Comparison of ENCODE assay signal across 12 cellular contexts in the genomic region with DNA sequence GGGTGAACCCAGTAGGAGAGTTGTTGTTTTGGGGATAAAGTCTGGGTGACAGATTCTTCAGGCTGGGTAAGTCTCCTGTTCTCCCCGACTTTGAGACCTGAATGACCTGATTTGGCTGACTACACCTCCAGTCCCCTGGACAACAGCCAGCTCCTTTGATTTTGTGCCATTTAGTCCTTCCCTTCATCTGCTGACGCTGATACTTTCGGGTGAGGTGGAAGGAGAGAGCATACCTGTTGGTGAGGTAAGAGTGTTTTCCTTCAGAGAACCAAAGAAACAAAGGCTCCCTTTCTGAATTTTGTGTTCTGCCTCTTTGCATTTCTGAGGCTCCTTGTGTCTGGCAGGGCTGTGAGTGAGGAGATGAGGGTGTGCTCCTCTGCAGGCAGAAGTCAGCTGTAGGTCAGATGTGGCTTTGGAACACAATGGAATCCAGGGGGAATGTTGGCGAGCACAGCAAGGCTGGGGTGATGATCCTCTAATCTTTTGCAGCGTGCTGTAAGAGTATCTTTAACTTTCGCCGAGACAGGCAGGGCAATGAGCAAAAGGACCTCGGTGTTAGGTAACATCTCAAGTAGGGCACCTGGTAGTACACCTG. TPM values are rescaled to one million over a fixed set of nuclear protein-coding genes. Genes with fewer than 3 reads are reported as not detected.
DNase-seq lines count a peak whose midpoint lies in the region; ATAC-seq and TF ChIP-seq lines count a peak whose summit lies in the region.
"Had no signal": no experiment of that assay in that cellular context is flagged by ENCODE, and none has a peak within 500 bp of the region (broad histone marks: within the 10 kb centered on the region; RNA-seq: fewer than 3 reads in every experiment).

No MANE protein-coding gene starts in this region.

- ATAC-seq in activated T-cell treated with anti-CD3 and anti-CD28 coated beads, Interleukin-2, amount 50 U/mL, for 72 hours (replicated peaks in 1 of 2): no peak
- no peak for ATAC-seq in HG02759 (IDR thresholded peaks at IDR 0.05; ENCODE audit: unreplicated experiment)
- no peak for ATAC-seq in HG03196 (IDR thresholded peaks at IDR 0.05; ENCODE audit: unreplicated experiment)

- H3K9ac ChIP-seq in SK-N-SH: no peak overlapping the region

- no peak for DNase-seq in activated T-cell treated with anti-CD3 and anti-CD28 coated beads, Interleukin-2, amount 50 U/mL, for 72 hours
- DNase-seq in activated T-cell treated with anti-CD3 and anti-CD28 coated beads, Interleukin-2, amount 50 U/mL, for 48 hours: no peak
- peak; percentile 56 for DNase-seq in epithelial cell of esophagus (ENCODE audit: low read depth)
- peak; percentile 21 for DNase-seq in mucosa of gallbladder (ENCODE audit: low spot score)
- DNase-seq in SK-N-SH: no peak
- no peak for DNase-seq in activated effector memory CD4-positive, alpha-beta T cell treated with anti-CD3 and anti-CD28 coated beads, Interleukin-2, amount 50 U/mL, for 16 hours
- DNase-seq: Caco-2, GDM1, NCI-H1092 treated with DMSO at 0.1 percent for 48 hours, SIG-M5 had no signal

- no peak overlapping the region for H3K4me2 ChIP-seq in SK-N-SH

- H3K36me3 ChIP-seq in SK-N-SH (replicated peaks in 1 of 2; ENCODE audit: control insufficient read depth in 1 of 2, insufficient read depth in 2 of 2, low read length in 1 of 2): no peaks in the 10 kb centered on the region

- POLR2A ChIA-PET in SK-N-SH (lab: Yijun Ruan, JAX): no interaction called here

- no peaks in the 10 kb centered on the region for H3K9me3 ChIP-seq in SK-N-SH
- H3K9me3 ChIP-seq: Caco-2 had no signal

- peaks cover 0 to 2% of the 10 kb centered on the region in 2 donors for H3K9me3 Mint-ChIP-seq in activated T-cell treated with anti-CD3 and anti-CD28 coated beads, Interleukin-2, amount 50 U/mL, for 72 hours

- peaks cover 10 to 47% of the 10 kb centered on the region in 2 donors for H3K36me3 Mint-ChIP-seq in activated T-cell treated with anti-CD3 and anti-CD28 coated beads, Interleukin-2, amount 50 U/mL, for 72 hours (ENCODE audit: insufficient read depth in 2 of 2)

- no peak overlapping the region for H2AFZ ChIP-seq in SK-N-SH (ENCODE audit: low read depth)

- TF ChIP-seq EP300 in SK-N-SH (IDR thresholded peaks at IDR 0.05; ENCODE audit: borderline replicate concordance in 1 of 2, low read depth in 1 of 2, low read length in 1 of 2): no peak

- CTCF ChIA-PET in SK-N-SH (lab: Yijun Ruan, JAX): no interaction called here

- H3K9me2 ChIP-seq in SK-N-SH: no peaks in the 10 kb centered on the region

- peak overlapping the region; percentile 23 for H3K27ac Mint-ChIP-seq in activated T-cell treated with anti-CD3 and anti-CD28 coated beads, Interleukin-2, amount 50 U/mL, for 72 hours

- H3F3A ChIP-seq in SK-N-SH (replicated peaks; ENCODE audit: insufficient read depth): peaks cover 8% of the 10 kb centered on the region

- WGBS in SK-N-SH (ENCODE audit: low lambda C conversion rate): 96% methylated on average over 6 of the region's 8 CpGs

- H3K4me3 Mint-ChIP-seq in activated T-cell treated with anti-CD3 and anti-CD28 coated beads, Interleukin-2, amount 50 U/mL, for 72 hours: peak overlapping the region; percentile 29 to 32

- peaks cover 98% of the 10 kb centered on the region for H3K79me2 ChIP-seq in SK-N-SH (ENCODE audit: insufficient read depth)

- peaks cover 62% of the 10 kb centered on the region for H4K20me1 ChIP-seq in SK-N-SH (ENCODE audit: insufficient read depth)

- no peak for TF ChIP-seq CTCF in epithelial cell of esophagus (IDR thresholded peaks at IDR 0.05; ENCODE audit: insufficient read depth, low read depth, low read length, missing control alignments)
- no peak for TF ChIP-seq CTCF in SK-N-SH (IDR thresholded peaks at IDR 0.05)

- H3K4me1 Mint-ChIP-seq in activated T-cell treated with anti-CD3 and anti-CD28 coated beads, Interleukin-2, amount 50 U/mL, for 72 hours (ENCODE audit: low read depth): peaks cover 78% of the 10 kb centered on the region

- H3K27me3 ChIP-seq in SK-N-SH (ENCODE audit: insufficient read depth): no peaks in the 10 kb centered on the region

- H3K4me3 ChIP-seq in epithelial cell of esophagus (ENCODE audit: low read length) (no peak overlapping the region), SK-N-SH (ENCODE audit: low read depth in 2 of 2, low read length in 1 of 2) (no peak overlapping the region)

- H3K4me1 ChIP-seq in SK-N-SH (ENCODE audit: control insufficient read depth in 1 of 2, insufficient read depth in 2 of 2, low read depth in 1 of 2, low read length in 1 of 2): peaks cover 7 to 17% of the 10 kb centered on the region in 2 experiments; a peak in 3 of 4 replicates
- H3K4me1 ChIP-seq: Caco-2 had no signal

- H3K27ac ChIP-seq in SK-N-SH (ENCODE audit: low read depth in 2 of 2, low read length in 1 of 2): no peak overlapping the region

- H3K27me3 Mint-ChIP-seq in activated T-cell treated with anti-CD3 and anti-CD28 coated beads, Interleukin-2, amount 50 U/mL, for 72 hours (ENCODE audit: low read depth): no peaks in the 10 kb centered on the region

- TF ChIP-seq RAD21 in SK-N-SH (IDR thresholded peaks at IDR 0.05; ENCODE audit: low read length): no peak

TF ChIP-seq in SK-N-SH, 30 proteins besides CTCF, POLR2A, EP300 and RAD21:
- TF ChIP-seq TCF12 (IDR thresholded peaks at IDR 0.05) (no peak), MEF2A (IDR thresholded peaks at IDR 0.05; ENCODE audit: borderline replicate concordance, low read depth) (no peak), NRF1 (IDR thresholded peaks at IDR 0.05; ENCODE audit: low read depth, low read length) (no peak), TEAD4 (IDR thresholded peaks at IDR 0.05; ENCODE audit: borderline replicate concordance, insufficient read depth) (no peak), POLR2AphosphoS5 (IDR thresholded peaks at IDR 0.05; ENCODE audit: low read depth, low read length) (no peak), FOXM1 (IDR thresholded peaks at IDR 0.05; ENCODE audit: low read depth) (no peak)
- TF ChIP-seq, protein P1, sequence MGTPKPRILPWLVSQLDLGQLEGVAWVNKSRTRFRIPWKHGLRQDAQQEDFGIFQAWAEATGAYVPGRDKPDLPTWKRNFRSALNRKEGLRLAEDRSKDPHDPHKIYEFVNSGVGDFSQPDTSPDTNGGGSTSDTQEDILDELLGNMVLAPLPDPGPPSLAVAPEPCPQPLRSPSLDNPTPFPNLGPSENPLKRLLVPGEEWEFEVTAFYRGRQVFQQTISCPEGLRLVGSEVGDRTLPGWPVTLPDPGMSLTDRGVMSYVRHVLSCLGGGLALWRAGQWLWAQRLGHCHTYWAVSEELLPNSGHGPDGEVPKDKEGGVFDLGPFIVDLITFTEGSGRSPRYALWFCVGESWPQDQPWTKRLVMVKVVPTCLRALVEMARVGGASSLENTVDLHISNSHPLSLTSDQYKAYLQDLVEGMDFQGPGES (IDR thresholded peaks at IDR 0.05; ENCODE audit: low read depth, low read length): no peak
- TF ChIP-seq, protein P2, sequence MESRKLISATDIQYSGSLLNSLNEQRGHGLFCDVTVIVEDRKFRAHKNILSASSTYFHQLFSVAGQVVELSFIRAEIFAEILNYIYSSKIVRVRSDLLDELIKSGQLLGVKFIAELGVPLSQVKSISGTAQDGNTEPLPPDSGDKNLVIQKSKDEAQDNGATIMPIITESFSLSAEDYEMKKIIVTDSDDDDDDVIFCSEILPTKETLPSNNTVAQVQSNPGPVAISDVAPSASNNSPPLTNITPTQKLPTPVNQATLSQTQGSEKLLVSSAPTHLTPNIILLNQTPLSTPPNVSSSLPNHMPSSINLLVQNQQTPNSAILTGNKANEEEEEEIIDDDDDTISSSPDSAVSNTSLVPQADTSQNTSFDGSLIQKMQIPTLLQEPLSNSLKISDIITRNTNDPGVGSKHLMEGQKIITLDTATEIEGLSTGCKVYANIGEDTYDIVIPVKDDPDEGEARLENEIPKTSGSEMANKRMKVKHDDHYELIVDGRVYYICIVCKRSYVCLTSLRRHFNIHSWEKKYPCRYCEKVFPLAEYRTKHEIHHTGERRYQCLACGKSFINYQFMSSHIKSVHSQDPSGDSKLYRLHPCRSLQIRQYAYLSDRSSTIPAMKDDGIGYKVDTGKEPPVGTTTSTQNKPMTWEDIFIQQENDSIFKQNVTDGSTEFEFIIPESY (IDR thresholded peaks at IDR 0.05; ENCODE audit: borderline replicate concordance, low read depth): no peak
- TF ChIP-seq, protein P3, sequence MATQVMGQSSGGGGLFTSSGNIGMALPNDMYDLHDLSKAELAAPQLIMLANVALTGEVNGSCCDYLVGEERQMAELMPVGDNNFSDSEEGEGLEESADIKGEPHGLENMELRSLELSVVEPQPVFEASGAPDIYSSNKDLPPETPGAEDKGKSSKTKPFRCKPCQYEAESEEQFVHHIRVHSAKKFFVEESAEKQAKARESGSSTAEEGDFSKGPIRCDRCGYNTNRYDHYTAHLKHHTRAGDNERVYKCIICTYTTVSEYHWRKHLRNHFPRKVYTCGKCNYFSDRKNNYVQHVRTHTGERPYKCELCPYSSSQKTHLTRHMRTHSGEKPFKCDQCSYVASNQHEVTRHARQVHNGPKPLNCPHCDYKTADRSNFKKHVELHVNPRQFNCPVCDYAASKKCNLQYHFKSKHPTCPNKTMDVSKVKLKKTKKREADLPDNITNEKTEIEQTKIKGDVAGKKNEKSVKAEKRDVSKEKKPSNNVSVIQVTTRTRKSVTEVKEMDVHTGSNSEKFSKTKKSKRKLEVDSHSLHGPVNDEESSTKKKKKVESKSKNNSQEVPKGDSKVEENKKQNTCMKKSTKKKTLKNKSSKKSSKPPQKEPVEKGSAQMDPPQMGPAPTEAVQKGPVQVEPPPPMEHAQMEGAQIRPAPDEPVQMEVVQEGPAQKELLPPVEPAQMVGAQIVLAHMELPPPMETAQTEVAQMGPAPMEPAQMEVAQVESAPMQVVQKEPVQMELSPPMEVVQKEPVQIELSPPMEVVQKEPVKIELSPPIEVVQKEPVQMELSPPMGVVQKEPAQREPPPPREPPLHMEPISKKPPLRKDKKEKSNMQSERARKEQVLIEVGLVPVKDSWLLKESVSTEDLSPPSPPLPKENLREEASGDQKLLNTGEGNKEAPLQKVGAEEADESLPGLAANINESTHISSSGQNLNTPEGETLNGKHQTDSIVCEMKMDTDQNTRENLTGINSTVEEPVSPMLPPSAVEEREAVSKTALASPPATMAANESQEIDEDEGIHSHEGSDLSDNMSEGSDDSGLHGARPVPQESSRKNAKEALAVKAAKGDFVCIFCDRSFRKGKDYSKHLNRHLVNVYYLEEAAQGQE (IDR thresholded peaks at IDR 0.05; ENCODE audit: low read depth, low read length): no peak

RNA-seq across cellular contexts. Expression of a gene that starts 12.1 kb away (rescaled TPM):
- total RNA-seq in activated T-cell treated with anti-CD3 and anti-CD28 coated beads, Interleukin-2, amount 50 U/mL, for 72 hours: 100 to 1,000 TPM; 102 to 110 TPM
- 54.5 TPM for total RNA-seq in mucosa of gallbladder
- 4.0 and 5.2 TPM in 2 replicates for polyA plus RNA-seq in SK-N-SH (2012; rRNA removed)
- 3.2 and 3.9 TPM in 2 replicates for polyA plus RNA-seq in SK-N-SH (2012; cell fraction: cytosol; rRNA removed)
- polyA plus RNA-seq in SK-N-SH (2012; cell fraction: nucleus; rRNA removed): 15.1 and 20.2 TPM in 2 replicates

Comparison
In these comparisons a context has a peak if more than half of its experiments do, and no peak if none do; other contexts are left out.
1. DNase-seq: peak in epithelial cell of esophagus (single experiment) and mucosa of gallbladder (single experiment); none in activated T-cell treated with anti-CD3 and anti-CD28 coated beads, Interleukin-2, amount 50 U/mL, for 72 hours (0 of 2), activated T-cell treated with anti-CD3 and anti-CD28 coated beads, Interleukin-2, amount 50 U/mL, for 48 hours (0 of 2), SK-N-SH (single experiment) and activated effector memory CD4-positive, alpha-beta T cell treated with anti-CD3 and anti-CD28 coated beads, Interleukin-2, amount 50 U/mL, for 16 hours (single experiment).